In the genomic region with DNA sequence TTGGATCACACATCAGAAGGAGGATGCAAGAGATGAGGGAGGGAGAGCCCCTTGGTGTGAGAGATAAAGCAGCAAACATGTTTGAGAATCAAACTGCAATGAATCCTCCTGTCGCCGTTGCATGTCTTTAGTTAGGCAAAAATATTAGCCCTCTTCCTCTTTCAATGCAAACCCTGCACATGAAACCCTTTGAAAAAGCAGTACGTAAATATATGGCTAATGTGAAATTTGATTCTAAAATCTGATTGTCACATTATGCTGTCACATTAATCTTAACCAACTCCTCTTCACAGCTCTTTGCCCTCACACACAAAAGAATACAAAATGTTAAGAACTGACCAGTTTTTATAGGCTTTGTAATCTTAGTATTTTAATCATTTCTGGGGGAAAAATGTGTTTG, we compare ENCODE assay signal across 2 cellular contexts.
TF ChIP-seq lines count a peak whose summit lies in the region.

No MANE protein-coding gene starts in this region.

TF ChIP-seq in A549, 52 proteins besides CTCF, POLR2A, EP300 and RAD21 (continued from another document):
- TF ChIP-seq, protein P1, sequence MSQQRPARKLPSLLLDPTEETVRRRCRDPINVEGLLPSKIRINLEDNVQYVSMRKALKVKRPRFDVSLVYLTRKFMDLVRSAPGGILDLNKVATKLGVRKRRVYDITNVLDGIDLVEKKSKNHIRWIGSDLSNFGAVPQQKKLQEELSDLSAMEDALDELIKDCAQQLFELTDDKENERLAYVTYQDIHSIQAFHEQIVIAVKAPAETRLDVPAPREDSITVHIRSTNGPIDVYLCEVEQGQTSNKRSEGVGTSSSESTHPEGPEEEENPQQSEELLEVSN (IDR thresholded peaks at IDR 0.05; ENCODE audit: borderline replicate concordance, low read depth) = no peak
- TF ChIP-seq, protein P2, sequence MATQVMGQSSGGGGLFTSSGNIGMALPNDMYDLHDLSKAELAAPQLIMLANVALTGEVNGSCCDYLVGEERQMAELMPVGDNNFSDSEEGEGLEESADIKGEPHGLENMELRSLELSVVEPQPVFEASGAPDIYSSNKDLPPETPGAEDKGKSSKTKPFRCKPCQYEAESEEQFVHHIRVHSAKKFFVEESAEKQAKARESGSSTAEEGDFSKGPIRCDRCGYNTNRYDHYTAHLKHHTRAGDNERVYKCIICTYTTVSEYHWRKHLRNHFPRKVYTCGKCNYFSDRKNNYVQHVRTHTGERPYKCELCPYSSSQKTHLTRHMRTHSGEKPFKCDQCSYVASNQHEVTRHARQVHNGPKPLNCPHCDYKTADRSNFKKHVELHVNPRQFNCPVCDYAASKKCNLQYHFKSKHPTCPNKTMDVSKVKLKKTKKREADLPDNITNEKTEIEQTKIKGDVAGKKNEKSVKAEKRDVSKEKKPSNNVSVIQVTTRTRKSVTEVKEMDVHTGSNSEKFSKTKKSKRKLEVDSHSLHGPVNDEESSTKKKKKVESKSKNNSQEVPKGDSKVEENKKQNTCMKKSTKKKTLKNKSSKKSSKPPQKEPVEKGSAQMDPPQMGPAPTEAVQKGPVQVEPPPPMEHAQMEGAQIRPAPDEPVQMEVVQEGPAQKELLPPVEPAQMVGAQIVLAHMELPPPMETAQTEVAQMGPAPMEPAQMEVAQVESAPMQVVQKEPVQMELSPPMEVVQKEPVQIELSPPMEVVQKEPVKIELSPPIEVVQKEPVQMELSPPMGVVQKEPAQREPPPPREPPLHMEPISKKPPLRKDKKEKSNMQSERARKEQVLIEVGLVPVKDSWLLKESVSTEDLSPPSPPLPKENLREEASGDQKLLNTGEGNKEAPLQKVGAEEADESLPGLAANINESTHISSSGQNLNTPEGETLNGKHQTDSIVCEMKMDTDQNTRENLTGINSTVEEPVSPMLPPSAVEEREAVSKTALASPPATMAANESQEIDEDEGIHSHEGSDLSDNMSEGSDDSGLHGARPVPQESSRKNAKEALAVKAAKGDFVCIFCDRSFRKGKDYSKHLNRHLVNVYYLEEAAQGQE (IDR thresholded peaks at IDR 0.05) = no peak
- TF ChIP-seq HOXA7 (CRISPR knock-in tag; IDR thresholded peaks at IDR 0.05) = no peak
- no peak for TF ChIP-seq POLR2AphosphoS2 (conservative IDR thresholded peaks at IDR 0.05; ENCODE audit: low read length)
- TF ChIP-seq, protein P3, sequence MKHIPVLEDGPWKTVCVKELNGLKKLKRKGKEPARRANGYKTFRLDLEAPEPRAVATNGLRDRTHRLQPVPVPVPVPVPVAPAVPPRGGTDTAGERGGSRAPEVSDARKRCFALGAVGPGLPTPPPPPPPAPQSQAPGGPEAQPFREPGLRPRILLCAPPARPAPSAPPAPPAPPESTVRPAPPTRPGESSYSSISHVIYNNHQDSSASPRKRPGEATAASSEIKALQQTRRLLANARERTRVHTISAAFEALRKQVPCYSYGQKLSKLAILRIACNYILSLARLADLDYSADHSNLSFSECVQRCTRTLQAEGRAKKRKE (CRISPR knock-in tag; IDR thresholded peaks at IDR 0.05; ENCODE audit: low read depth) = no peak
- TF ChIP-seq, protein P4, sequence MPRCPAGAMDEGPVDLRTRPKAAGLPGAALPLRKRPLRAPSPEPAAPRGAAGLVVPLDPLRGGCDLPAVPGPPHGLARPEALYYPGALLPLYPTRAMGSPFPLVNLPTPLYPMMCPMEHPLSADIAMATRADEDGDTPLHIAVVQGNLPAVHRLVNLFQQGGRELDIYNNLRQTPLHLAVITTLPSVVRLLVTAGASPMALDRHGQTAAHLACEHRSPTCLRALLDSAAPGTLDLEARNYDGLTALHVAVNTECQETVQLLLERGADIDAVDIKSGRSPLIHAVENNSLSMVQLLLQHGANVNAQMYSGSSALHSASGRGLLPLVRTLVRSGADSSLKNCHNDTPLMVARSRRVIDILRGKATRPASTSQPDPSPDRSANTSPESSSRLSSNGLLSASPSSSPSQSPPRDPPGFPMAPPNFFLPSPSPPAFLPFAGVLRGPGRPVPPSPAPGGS (IDR thresholded peaks at IDR 0.05) = no peak
- TF ChIP-seq ZFP36 (IDR thresholded peaks at IDR 0.05; ENCODE audit: borderline replicate concordance, partially characterized antibody) = no peak
- no peak for TF ChIP-seq MAFK (IDR thresholded peaks at IDR 0.05; ENCODE audit: partially characterized antibody)
- TF ChIP-seq TP53 (CRISPR knock-in tag; IDR thresholded peaks at IDR 0.05) = no peak
- TF ChIP-seq, protein P5, sequence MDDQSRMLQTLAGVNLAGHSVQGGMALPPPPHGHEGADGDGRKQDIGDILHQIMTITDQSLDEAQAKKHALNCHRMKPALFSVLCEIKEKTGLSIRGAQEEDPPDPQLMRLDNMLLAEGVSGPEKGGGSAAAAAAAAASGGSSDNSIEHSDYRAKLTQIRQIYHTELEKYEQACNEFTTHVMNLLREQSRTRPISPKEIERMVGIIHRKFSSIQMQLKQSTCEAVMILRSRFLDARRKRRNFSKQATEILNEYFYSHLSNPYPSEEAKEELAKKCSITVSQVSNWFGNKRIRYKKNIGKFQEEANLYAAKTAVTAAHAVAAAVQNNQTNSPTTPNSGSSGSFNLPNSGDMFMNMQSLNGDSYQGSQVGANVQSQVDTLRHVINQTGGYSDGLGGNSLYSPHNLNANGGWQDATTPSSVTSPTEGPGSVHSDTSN (IDR thresholded peaks at IDR 0.05) = no peak
- no peak for TF ChIP-seq CEBPB (IDR thresholded peaks at IDR 0.05)
- no peak for TF ChIP-seq CHD2 (IDR thresholded peaks at IDR 0.05; ENCODE audit: low read length, partially characterized antibody)
- no peak for TF ChIP-seq HEYL (CRISPR knock-in tag; IDR thresholded peaks at IDR 0.05)
- TF ChIP-seq RCOR1 (IDR thresholded peaks at IDR 0.05; ENCODE audit: low read depth, low read length) = no peak
- no peak for TF ChIP-seq CBX2 (IDR thresholded peaks at IDR 0.05; ENCODE audit: borderline replicate concordance, low read depth)
TF ChIP-seq in A549: peak in this region for 0.

TF ChIP-seq in H1, 55 proteins besides CTCF, POLR2A, EP300 and RAD21 (continued from another document):
- TF ChIP-seq, protein P6, sequence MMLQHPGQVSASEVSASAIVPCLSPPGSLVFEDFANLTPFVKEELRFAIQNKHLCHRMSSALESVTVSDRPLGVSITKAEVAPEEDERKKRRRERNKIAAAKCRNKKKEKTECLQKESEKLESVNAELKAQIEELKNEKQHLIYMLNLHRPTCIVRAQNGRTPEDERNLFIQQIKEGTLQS (IDR thresholded peaks at IDR 0.05; ENCODE audit: insufficient read depth, low read depth, low read length) = no peak
- TF ChIP-seq RXRA (IDR thresholded peaks at IDR 0.05; ENCODE audit: insufficient read depth, low read depth, low read length) (no peak), TAF1 (IDR thresholded peaks at IDR 0.05; ENCODE audit: low read depth, low read length) (no peak), CBX8 (IDR thresholded peaks at IDR 0.05; ENCODE audit: borderline replicate concordance, low read depth, low read length) (no peak), PHF8 (conservative IDR thresholded peaks at IDR 0.05; ENCODE audit: low read depth, low read length) (no peak)
- TF ChIP-seq, protein P7, sequence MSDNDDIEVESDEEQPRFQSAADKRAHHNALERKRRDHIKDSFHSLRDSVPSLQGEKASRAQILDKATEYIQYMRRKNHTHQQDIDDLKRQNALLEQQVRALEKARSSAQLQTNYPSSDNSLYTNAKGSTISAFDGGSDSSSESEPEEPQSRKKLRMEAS (IDR thresholded peaks at IDR 0.05) = no peak
